Comparison of ENCODE assay signal across 21 cellular contexts in the genomic region with DNA sequence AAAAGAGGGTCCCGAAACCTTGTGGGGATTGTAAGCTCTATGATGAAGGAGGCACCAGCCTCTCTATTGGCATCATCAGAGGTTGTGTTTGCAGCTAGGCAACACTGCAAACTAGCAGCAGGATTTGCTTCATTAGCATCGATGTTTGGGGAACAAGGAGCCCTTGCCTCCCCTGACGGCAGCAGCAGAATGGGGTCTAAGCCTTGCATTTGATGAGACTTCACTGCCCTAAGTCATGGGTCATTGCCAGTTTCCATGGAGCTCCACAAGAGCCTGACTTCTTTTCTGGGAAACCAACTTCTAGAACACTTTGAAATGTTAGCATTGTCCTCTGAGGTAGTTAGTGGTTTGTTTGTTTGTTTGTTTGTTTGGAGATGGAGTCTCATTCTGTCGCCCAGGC.
"Had no signal": no experiment of that assay in that cellular context is flagged by ENCODE, and none has a peak within 500 bp of the region (broad histone marks: within the 10 kb centered on the region; RNA-seq: fewer than 3 reads in every experiment).

No MANE protein-coding gene starts in this region.

- H3K27me3 ChIP-seq: MG63 had no signal

- H3K4me3 ChIP-seq: MG63 had no signal

- DNase-seq: Karpas-422, KG1, MG63, NCI-H1092, NCI-H1105 treated with DMSO at 0.1 percent for 48 hours, NCI-H1417 treated with DMSO at 0.1 percent for 48 hours, NCI-H146, NCI-H1694 treated with DMSO at 0.1 percent for 48 hours, NCI-H1930, NCI-H2081 treated with DMSO at 0.1 percent for 48 hours, NCI-H2171, NCI-H345, NCI-H446 treated with DMSO at 0.1 percent for 48 hours, NCI-H510A treated with DMSO at 0.1 percent for 48 hours, NCI-H526, NCI-H82, Right ventricle myocardium superior, RPMI8226, SK-N-SH, T-helper 1 cell had no signal

- H3K36me3 ChIP-seq: MG63 had no signal

- H3K27ac ChIP-seq: HL-60 had no signal
